1 cellular context compared by ENCODE assay signal in genomic region chrY:15805985-15806384, GRCh38.
TF ChIP-seq lines count a peak whose summit lies in the region.

No MANE protein-coding gene starts in this region.

TF ChIP-seq in liver, 16 proteins besides CTCF, POLR2A, EP300 and RAD21 (continued from another document):
- TF ChIP-seq REST (IDR thresholded peaks at IDR 0.05) (no peak), FOXA1 (IDR thresholded peaks at IDR 0.05) (peak; percentile 89), FOXA2 (IDR thresholded peaks at IDR 0.05) (peak; percentile 90)
